In the genomic region with DNA sequence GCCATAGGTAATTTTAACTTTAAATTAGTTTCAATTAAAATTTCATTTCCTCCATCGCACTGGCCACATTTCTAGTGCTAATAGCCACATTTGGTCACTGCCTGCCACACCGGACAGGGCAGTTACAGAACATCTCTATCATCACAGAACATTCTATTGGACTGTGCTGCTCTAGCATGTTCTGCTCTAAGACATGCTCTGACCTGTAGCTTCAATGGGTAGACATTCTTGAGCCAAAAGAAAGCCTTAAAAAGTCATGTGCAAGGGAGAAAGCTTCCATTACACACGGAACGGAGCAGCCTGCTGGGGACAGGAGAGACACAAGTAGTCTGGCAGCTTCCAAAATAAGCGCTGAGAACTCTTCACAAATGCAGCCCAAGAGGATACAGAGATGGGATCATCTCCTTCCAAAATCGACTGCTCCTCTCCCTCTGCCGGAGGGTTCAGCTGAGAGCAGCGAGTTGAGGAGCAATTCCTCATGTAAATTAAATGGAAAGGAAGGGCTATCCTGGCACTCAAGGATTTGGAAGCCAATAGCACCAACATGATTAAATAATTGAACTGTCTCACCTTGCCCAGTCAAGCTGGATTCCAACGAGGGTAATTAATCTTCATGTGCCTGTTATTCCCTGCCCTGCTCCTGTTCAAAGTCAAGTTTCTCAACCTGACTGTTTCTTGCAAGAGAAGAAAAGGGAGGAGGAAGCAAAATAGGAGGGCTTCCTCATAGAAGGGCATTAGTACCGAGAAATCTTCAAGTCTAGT, we compare ENCODE assay signal across 29 cellular contexts.
"Had no signal": no experiment of that assay in that cellular context is flagged by ENCODE, and none has a peak within 500 bp of the region (broad histone marks: within the 10 kb centered on the region; RNA-seq: fewer than 3 reads in every experiment).

No MANE protein-coding gene starts in this region.

- H3K4me3 ChIP-seq: adrenal gland, body of pancreas, coronary artery, dorsolateral prefrontal cortex, esophagus muscularis mucosa, heart right ventricle, left ventricle myocardium inferior, lung, right lobe of liver, skin epidermis, suprapubic skin, tibial artery had no signal

- FAIRE-seq: TTC549 had no signal

- H3K36me3 ChIP-seq: adrenal gland, esophagus muscularis mucosa, heart right ventricle, left ventricle myocardium inferior, neutrophil, right lobe of liver, suprapubic skin, tibial artery had no signal

- DNase-seq: activated CD4-positive, alpha-beta T cell treated with anti-CD3 and anti-CD28 coated beads for 48 hours; activated CD4-positive, alpha-beta T cell treated with anti-CD3 and anti-CD28 coated beads, Interleukin-2, amount 50 U/mL, for 48 hours; activated CD8-positive, alpha-beta memory T cell treated with anti-CD3 and anti-CD28 coated beads for 24 hours; activated effector memory CD4-positive, alpha-beta T cell treated with Interleukin-2 at 50 U/mL for 16 hours; activated naive CD4-positive, alpha-beta T cell treated with Interleukin-2 at 50 U/mL for 16 hours; activated naive CD8-positive, alpha-beta T cell treated with anti-CD3 and anti-CD28 coated beads for 36 hours; adrenal gland; aorta; body of pancreas; dorsolateral prefrontal cortex; effector memory CD8-positive, alpha-beta T cell; foreskin melanocyte; heart right ventricle; left ventricle myocardium inferior; naive B cell; nephron progenitor cell; right lobe of liver; stimulated activated CD4-positive, alpha-beta T cell treated with anti-CD3 and anti-CD28 coated beads, Interleukin-4, amount 100 ng/mL, for 24 hours; SW 1271; T-helper 9 cell; tibial artery had no signal

- H3K4me1 ChIP-seq: adrenal gland, body of pancreas, right lobe of liver had no signal

- H3K27ac ChIP-seq: adrenal gland, body of pancreas, coronary artery, esophagus muscularis mucosa, heart right ventricle, left ventricle myocardium inferior, neutrophil, right lobe of liver, skin epidermis, suprapubic skin, tibial artery, VCaP had no signal

- H3K27me3 ChIP-seq: body of pancreas, dorsolateral prefrontal cortex, esophagus muscularis mucosa, right lobe of liver, suprapubic skin, tibial artery had no signal

- H3K9me3 ChIP-seq: adrenal gland, body of pancreas, left ventricle myocardium inferior, neutrophil, right lobe of liver, suprapubic skin, tibial artery had no signal
